Comparison of ENCODE assay signal across 21 cellular contexts in the genomic region with DNA sequence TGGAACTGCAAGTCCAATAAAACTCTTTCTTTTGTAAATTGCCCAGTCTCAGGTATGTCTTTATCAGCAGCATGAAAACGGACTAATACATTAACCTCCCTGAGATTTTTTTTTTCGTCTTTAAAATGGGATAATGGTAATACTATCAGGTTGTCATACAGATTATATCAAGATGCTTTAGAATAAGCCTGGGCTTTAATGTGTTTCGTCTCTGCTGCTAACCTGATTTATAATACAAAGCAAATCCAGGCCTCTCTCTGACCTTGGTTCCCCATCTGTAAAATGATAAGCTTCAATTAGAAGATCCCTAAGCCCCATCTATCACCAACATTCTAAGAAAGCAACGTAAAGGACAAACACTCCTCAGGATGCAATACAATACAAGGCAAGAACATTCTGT.
A peak's percentile ranks its signal among the peaks of the same experiment; 100 is the strongest.
DNase-seq lines count a peak whose midpoint lies in the region; FAIRE-seq and TF ChIP-seq lines count a peak whose summit lies in the region.
"Had no signal": no experiment of that assay in that cellular context is flagged by ENCODE, and none has a peak within 500 bp of the region (broad histone marks: within the 10 kb centered on the region; RNA-seq: fewer than 3 reads in every experiment).

No MANE protein-coding gene starts in this region.

- peak; percentile 77 for FAIRE-seq in D721Med (lab: Jason Lieb, UNC)
- FAIRE-seq: A204.1, GM12878 had no signal

- no peaks in the 10 kb centered on the region for H3K9me3 Mint-ChIP-seq in activated CD4-positive, alpha-beta T cell treated with anti-CD3 and anti-CD28 coated beads, Interleukin-2, amount 10 ng/mL, durations not matched to agents 24 days and 14 days
- H3K9me3 Mint-ChIP-seq: CD8-positive, alpha-beta T cell; H9 had no signal

- H3K4me3 Mint-ChIP-seq in activated CD4-positive, alpha-beta T cell treated with anti-CD3 and anti-CD28 coated beads, Interleukin-2, amount 10 ng/mL, durations not matched to agents 24 days and 14 days: no peak overlapping the region
- H3K4me3 Mint-ChIP-seq: B cell; CD4-positive, CD25-positive, alpha-beta regulatory T cell; CD8-positive, alpha-beta T cell; GM23338; H9 had no signal

- H3K36me3 Mint-ChIP-seq in activated CD4-positive, alpha-beta T cell treated with anti-CD3 and anti-CD28 coated beads, Interleukin-2, amount 10 ng/mL, durations not matched to agents 24 days and 14 days (ENCODE audit: low read depth): no peaks in the 10 kb centered on the region
- H3K36me3 Mint-ChIP-seq: CD4-positive, CD25-positive, alpha-beta regulatory T cell; CD8-positive, alpha-beta T cell had no signal

- no peak overlapping the region for H3K27ac ChIP-seq in WERI-Rb-1
- H3K27ac ChIP-seq: 22Rv1, BLaER1, C4-2B had no signal

- H3K9me3 ChIP-seq in WERI-Rb-1 (ENCODE audit: severe bottlenecking): no peaks in the 10 kb centered on the region
- H3K9me3 ChIP-seq: BLaER1, Caco-2 had no signal

- no peaks in the 10 kb centered on the region for H3K4me1 Mint-ChIP-seq in activated CD4-positive, alpha-beta T cell treated with anti-CD3 and anti-CD28 coated beads, Interleukin-2, amount 10 ng/mL, durations not matched to agents 24 days and 14 days
- H3K4me1 Mint-ChIP-seq: B cell; CD4-positive, CD25-positive, alpha-beta regulatory T cell; GM23338; H9 had no signal

- H3K4me3 ChIP-seq in WERI-Rb-1 (ENCODE audit: low read depth, low read length): no peak overlapping the region
- H3K4me3 ChIP-seq: BLaER1, GM12878, GM23338 had no signal

- intact Hi-C loops in activated CD4-positive, alpha-beta T cell treated with anti-CD3 and anti-CD28 coated beads, Interleukin-2, amount 10 ng/mL, durations not matched to agents 24 days and 14 days (cut with micrococcal nuclease): no loop called here

- H3K36me3 ChIP-seq in WERI-Rb-1: no peaks in the 10 kb centered on the region
- H3K36me3 ChIP-seq: BLaER1 had no signal

- TF ChIP-seq CTCF in D721Med (IDR thresholded peaks at IDR 0.05; ENCODE audit: insufficient read depth, missing control alignments): no peak
- TF ChIP-seq CTCF in WERI-Rb-1 (IDR thresholded peaks at IDR 0.05; ENCODE audit: low read depth, low read length): no peak

- no peaks in the 10 kb centered on the region for H3K27me3 ChIP-seq in WERI-Rb-1 (ENCODE audit: insufficient read depth, low read depth, severe bottlenecking)
- H3K27me3 ChIP-seq: BLaER1 had no signal

- no peak overlapping the region for H3K27ac Mint-ChIP-seq in activated CD4-positive, alpha-beta T cell treated with anti-CD3 and anti-CD28 coated beads, Interleukin-2, amount 10 ng/mL, durations not matched to agents 24 days and 14 days
- H3K27ac Mint-ChIP-seq: B cell; CD4-positive, CD25-positive, alpha-beta regulatory T cell; CD8-positive, alpha-beta T cell; GM23338; H9 had no signal

- H3K27me3 Mint-ChIP-seq in activated CD4-positive, alpha-beta T cell treated with anti-CD3 and anti-CD28 coated beads, Interleukin-2, amount 10 ng/mL, durations not matched to agents 24 days and 14 days: peaks cover 3% of the 10 kb centered on the region
- H3K27me3 Mint-ChIP-seq: B cell had no signal

- DNase-seq in D721Med (ENCODE audit: insufficient read length, low spot score) (no peak), SK-N-DZ (ENCODE audit: low spot score) (peak; percentile 77), WERI-Rb-1 (peak; percentile 16), T1000 (lab: John Stamatoyannopoulos, UW) (no peak), NCI-H1417 (lab: John Stamatoyannopoulos, UW) (no peak)
- DNase-seq in activated CD4-positive, alpha-beta T cell treated with anti-CD3 and anti-CD28 coated beads, Interleukin-2, amount 10 ng/mL, durations not matched to agents 24 days and 14 days: no peak
- DNase-seq: Caco-2; CD4-positive, CD25-positive, alpha-beta regulatory T cell; CD8-positive, alpha-beta T cell; DMS 273 treated with DMSO at 0.1 percent for 48 hours; DMS79; EL; GDM1; H9 had no signal

Comparison
In these comparisons a context has a peak if more than half of its experiments do, and no peak if none do; other contexts are left out.
1. DNase-seq: peak in SK-N-DZ (single experiment) and WERI-Rb-1 (single experiment); none in D721Med (single experiment), activated CD4-positive, alpha-beta T cell treated with anti-CD3 and anti-CD28 coated beads, Interleukin-2, amount 10 ng/mL, durations not matched to agents 24 days and 14 days (single experiment), T1000 (single experiment) and NCI-H1417 (0 of 3).